In genomic region chr20:1907586-1907985, GRCh38 we compare ENCODE assay signal across 17 cellular contexts. TPM values are rescaled to one million over a fixed set of nuclear protein-coding genes. Genes with fewer than 3 reads are reported as not detected.
DNase-seq lines count a peak whose midpoint lies in the region; ATAC-seq and TF ChIP-seq lines count a peak whose summit lies in the region.
"Had no signal": no experiment of that assay in that cellular context is flagged by ENCODE, and none has a peak within 500 bp of the region (broad histone marks: within the 10 kb centered on the region; RNA-seq: fewer than 3 reads in every experiment).

No MANE protein-coding gene starts in this region.

- H2BK12ac ChIP-seq in neuronal stem cell (ENCODE audit: low read length), result no peak overlapping the region

- no peaks in the 10 kb centered on the region for H3K9me2 ChIP-seq in OCI-LY7 (ENCODE audit: insufficient read depth, low read length)

- H2AK5ac ChIP-seq in neuronal stem cell (ENCODE audit: low read depth, low read length), result no peak overlapping the region

- peak overlapping the region; percentile 44 for H3K27ac ChIP-seq in RWPE1
- no peak overlapping the region for H3K27ac ChIP-seq in fibroblast of lung (ENCODE audit: insufficient read depth, low read length)
- H3K27ac ChIP-seq in neuronal stem cell (replicated peaks; ENCODE audit: low read length), result no peak overlapping the region
- H3K27ac ChIP-seq in OCI-LY7 (ENCODE audit: low read depth, low read length, poor library complexity, severe bottlenecking), result no peak overlapping the region
- H3K27ac ChIP-seq: esophagus squamous epithelium had no signal

- no peak for DNase-seq in CD14-positive monocyte (ENCODE audit: low spot score)
- no peak for DNase-seq in RWPE1 (ENCODE audit: low spot score)
- DNase-seq in fibroblast of lung (ENCODE audit: low read depth in 2 of 2), result peak; percentile 38 to 42
- no peak for DNase-seq in neuronal stem cell (ENCODE audit: low spot score)
- DNase-seq in OCI-LY7 (ENCODE audit: low spot score), result no peak
- no peak for DNase-seq in activated CD8-positive, alpha-beta memory T cell treated with anti-CD3 and anti-CD28 coated beads, Interleukin-2, amount 50 U/mL, for 48 hours
- DNase-seq in GM19238 (ENCODE audit: insufficient read length, low spot score), result no peak
- DNase-seq: esophagus squamous epithelium; mucosa of descending colon; NCI-H1092; NCI-H2171; stimulated activated CD4-positive, alpha-beta T cell treated with anti-CD3 and anti-CD28 coated beads, Interleukin-15, amount 100 ng/mL, for 24 hours had no signal

- intact Hi-C loops in CD14-positive monocyte (cut with micrococcal nuclease), result no loop called here
- intact Hi-C loops in OCI-LY7 (cut with micrococcal nuclease; ENCODE audit: unreplicated experiment), result no loop called here

- WGBS in neuronal stem cell (ENCODE audit: extremely low coverage in 2 of 2, insufficient read length in 2 of 2, insufficient replicate concordance in 1 of 2), 2 donors, result no CpG with 5 or more reads among the region's 6 CpGs

- no peak overlapping the region for H3K4me3 ChIP-seq in fibroblast of lung (replicated peaks in 1 of 4; ENCODE audit: control extremely low read depth in 1 of 4, insufficient read depth in 1 of 4, low read depth in 3 of 4, low read length in 4 of 4)
- no peak overlapping the region for H3K4me3 ChIP-seq in neuronal stem cell (ENCODE audit: low read length in 2 of 2)
- no peak overlapping the region for H3K4me3 ChIP-seq in OCI-LY7 (ENCODE audit: low read depth, low read length, poor library complexity, severe bottlenecking)
- H3K4me3 ChIP-seq: coronary artery, esophagus squamous epithelium, mucosa of descending colon had no signal

- H2BK5ac ChIP-seq in neuronal stem cell (ENCODE audit: low read length), result no peak overlapping the region

- no peaks in the 10 kb centered on the region for H4K20me1 ChIP-seq in fibroblast of lung (ENCODE audit: control insufficient read depth, extremely low read depth, insufficient read depth, low read length)
- no peaks in the 10 kb centered on the region for H4K20me1 ChIP-seq in OCI-LY7 (ENCODE audit: insufficient read depth, low read length)

- peak overlapping the region; percentile 22 for H4K91ac ChIP-seq in neuronal stem cell (ENCODE audit: low read depth, low read length, poor library complexity)

- H3K18ac ChIP-seq in neuronal stem cell (ENCODE audit: low read length), result no peak overlapping the region

- H3K36me3 Mint-ChIP-seq in CD14-positive monocyte, result peaks cover 86 to 87% of the 10 kb centered on the region in 2 donors
- H3K36me3 Mint-ChIP-seq: activated naive CD4-positive, alpha-beta T cell treated with anti-CD3 and anti-CD28 coated beads, Interleukin-2, amount 50 U/mL, for 24 hours; type B pancreatic cell had no signal

- CTCF ChIA-PET in RWPE1 (lab: Yijun Ruan, JAX) (interaction anchor here (1.0 kb wide), 1 partner anchor 106 kb away, joined by 6 read pairs; no protein-coding TSS in a partner anchor), OCI-LY7 (lab: Charles Lee; ENCODE audit: unreplicated experiment) (no interaction called here)

- H2BK15ac ChIP-seq in neuronal stem cell (ENCODE audit: low read length), result peak overlapping the region; percentile 13

- no TSS peak for BruUV-seq in OCI-LY7 (replicated peaks; lab: Mats Ljungman, UMichigan)

- H3K4me2 ChIP-seq in fibroblast of lung (ENCODE audit: extremely low read depth, insufficient read depth, low read length), result no peak overlapping the region
- H3K4me2 ChIP-seq in neuronal stem cell (ENCODE audit: insufficient read depth, low read length, poor library complexity, severe bottlenecking), result no peak overlapping the region
- H3K4me2 ChIP-seq in OCI-LY7 (ENCODE audit: low read length), result no peak overlapping the region

- no peak for TF ChIP-seq CTCF in CD14-positive monocyte (IDR thresholded peaks at IDR 0.05)
- TF ChIP-seq CTCF in RWPE1 (conservative IDR thresholded peaks at IDR 0.05; ENCODE audit: low read depth), result no peak
- TF ChIP-seq CTCF in fibroblast of lung (conservative IDR thresholded peaks at IDR 0.05 in 1 of 2, IDR thresholded peaks at IDR 0.05 in 1 of 2; ENCODE audit: low read depth in 1 of 2, low read length in 2 of 2), result no peak
- TF ChIP-seq CTCF in OCI-LY7 (conservative IDR thresholded peaks at IDR 0.05; ENCODE audit: low read length), result no peak

- peak overlapping the region in 4 of 7 donors; percentile 2 to 61 (median 44) for H3K27ac Mint-ChIP-seq in CD14-positive monocyte
- H3K27ac Mint-ChIP-seq: activated naive CD4-positive, alpha-beta T cell treated with anti-CD3 and anti-CD28 coated beads, Interleukin-2, amount 50 U/mL, for 24 hours; type B pancreatic cell; WTC11 had no signal

- H3K36me3 ChIP-seq in fibroblast of lung (ENCODE audit: control insufficient read depth, insufficient read depth, low read length), result peaks cover 3% of the 10 kb centered on the region
- H3K36me3 ChIP-seq in neuronal stem cell (replicated peaks in 1 of 2; ENCODE audit: control insufficient read depth in 2 of 2, insufficient read depth in 2 of 2, low read length in 2 of 2), result no peaks in the 10 kb centered on the region
- no peaks in the 10 kb centered on the region for H3K36me3 ChIP-seq in OCI-LY7 (ENCODE audit: insufficient read depth, low read length)

- no peak overlapping the region for H3K14ac ChIP-seq in neuronal stem cell (ENCODE audit: low read length)

- no peak overlapping the region for H2BK120ac ChIP-seq in neuronal stem cell (ENCODE audit: low read depth, low read length)

- no peaks in the 10 kb centered on the region for H3K9me3 Mint-ChIP-seq in CD14-positive monocyte
- H3K9me3 Mint-ChIP-seq: activated naive CD4-positive, alpha-beta T cell treated with anti-CD3 and anti-CD28 coated beads, Interleukin-2, amount 50 U/mL, for 24 hours; type B pancreatic cell had no signal

- no peak overlapping the region for H3K4me3 Mint-ChIP-seq in CD14-positive monocyte
- H3K4me3 Mint-ChIP-seq: activated naive CD4-positive, alpha-beta T cell treated with anti-CD3 and anti-CD28 coated beads, Interleukin-2, amount 50 U/mL, for 24 hours; type B pancreatic cell; WTC11 had no signal

- H3K79me1 ChIP-seq in neuronal stem cell (ENCODE audit: low read depth, low read length), result no peaks in the 10 kb centered on the region

- H3K4me1 Mint-ChIP-seq in CD14-positive monocyte, result peaks cover 20% of the 10 kb centered on the region
- H3K4me1 Mint-ChIP-seq: activated naive CD4-positive, alpha-beta T cell treated with anti-CD3 and anti-CD28 coated beads, Interleukin-2, amount 50 U/mL, for 24 hours had no signal

- H3K27me3 Mint-ChIP-seq in CD14-positive monocyte (ENCODE audit: low read depth in 3 of 3), result peaks cover 0 to 3% (median 2%) of the 10 kb centered on the region in 3 donors
- H3K27me3 Mint-ChIP-seq: type B pancreatic cell had no signal

- H3K4me1 ChIP-seq in fibroblast of lung (ENCODE audit: control insufficient read depth, extremely low read depth, insufficient read depth, low read length) (peaks cover 2% of the 10 kb centered on the region), neuronal stem cell (ENCODE audit: control insufficient read depth in 2 of 2, insufficient read depth in 1 of 2, low read depth in 1 of 2, low read length in 2 of 2) (peaks cover 0 to 8% of the 10 kb centered on the region in 2 donors), OCI-LY7 (ENCODE audit: insufficient read depth, low read length, poor library complexity, severe bottlenecking) (no peaks in the 10 kb centered on the region)

- H3K9me3 ChIP-seq in fibroblast of lung (ENCODE audit: control insufficient read depth, insufficient read depth, low read depth, low read length) (no peaks in the 10 kb centered on the region), neuronal stem cell (replicated peaks in 1 of 2; ENCODE audit: control insufficient read depth in 2 of 2, insufficient read depth in 1 of 2, low read depth in 1 of 2, low read length in 2 of 2) (no peaks in the 10 kb centered on the region), OCI-LY7 (ENCODE audit: low read length) (no peaks in the 10 kb centered on the region)
- H3K9me3 ChIP-seq: esophagus squamous epithelium, mucosa of descending colon had no signal

- no peak overlapping the region for H3K23ac ChIP-seq in neuronal stem cell (ENCODE audit: low read depth, low read length, poor library complexity)

- ATAC-seq in GM19463 (IDR thresholded peaks at IDR 0.05; ENCODE audit: unreplicated experiment), result no peak
- ATAC-seq: mucosa of descending colon, WTC11 had no signal

- H3K79me2 ChIP-seq in fibroblast of lung (ENCODE audit: control insufficient read depth, insufficient read depth, low read length) (peaks cover 18% of the 10 kb centered on the region), OCI-LY7 (ENCODE audit: insufficient read depth, low read depth, low read length) (no peaks in the 10 kb centered on the region)

- H4K8ac ChIP-seq in neuronal stem cell (ENCODE audit: low read depth, low read length), result no peak overlapping the region

- no peak overlapping the region for H3K4ac ChIP-seq in neuronal stem cell (ENCODE audit: low read length)

- H2AFZ ChIP-seq in fibroblast of lung (ENCODE audit: low read length), result no peak overlapping the region
- H2AFZ ChIP-seq in neuronal stem cell (ENCODE audit: low read length), result no peak overlapping the region
- no peak overlapping the region for H2AFZ ChIP-seq in OCI-LY7 (ENCODE audit: low read length)

- H3K9ac ChIP-seq in fibroblast of lung (ENCODE audit: insufficient read depth, low read length) (no peak overlapping the region), neuronal stem cell (ENCODE audit: low read depth, low read length, poor library complexity) (no peak overlapping the region)

- H3K27me3 ChIP-seq in fibroblast of lung (ENCODE audit: control insufficient read depth, insufficient read depth, low read length) (no peaks in the 10 kb centered on the region), neuronal stem cell (ENCODE audit: control insufficient read depth in 3 of 3, insufficient read depth in 3 of 3, low read depth in 1 of 3, low read length in 3 of 3) (no peaks in the 10 kb centered on the region)
- H3K27me3 ChIP-seq: esophagus squamous epithelium had no signal

- POLR2A ChIA-PET in RWPE1 (lab: Yijun Ruan, JAX; ENCODE audit: low non-redundant PET) (no interaction called here), OCI-LY7 (lab: Charles Lee) (no interaction called here)

RNA-seq across cellular contexts. Expression of gene SIRPA, which starts 12.4 kb away (rescaled TPM):
- polyA plus RNA-seq in CD14-positive monocyte, result 10 to 100 TPM; 28.4 to 58.3 TPM
- total RNA-seq in fibroblast of lung, result 14.1 and 25.1 TPM in 2 replicates
- 26.6 and 50.5 TPM in 2 replicates for polyA plus RNA-seq in fibroblast of lung
- 35.2 and 60.9 TPM in 2 replicates for polyA plus RNA-seq in fibroblast of lung (2012)
- 75.8 and 131 TPM in 2 replicates for polyA minus RNA-seq in fibroblast of lung (ENCODE audit: low replicate concordance)
- polyA plus RNA-seq in neuronal stem cell (2013, experiment 1 of 2), result 8.4 TPM
- 8.4 TPM for polyA plus RNA-seq in neuronal stem cell (2013, experiment 2 of 2)
- total RNA-seq in OCI-LY7 (2014; rRNA removed; shearing (Covaris generic)), result not detected in 2 replicates
- not detected in 2 replicates for total RNA-seq in OCI-LY7 (2022)

Comparison
In these comparisons a context has a peak if more than half of its experiments do, and no peak if none do; other contexts are left out.
1. DNase-seq: peak in fibroblast of lung (2 of 2); none in CD14-positive monocyte (single experiment), RWPE1 (single experiment), neuronal stem cell (single experiment), OCI-LY7 (single experiment), activated CD8-positive, alpha-beta memory T cell treated with anti-CD3 and anti-CD28 coated beads, Interleukin-2, amount 50 U/mL, for 48 hours (single experiment) and GM19238 (single experiment).
2. RNA of gene SIRPA, which starts 12.4 kb away (total RNA-seq): 14.1 to 25.1 TPM in fibroblast of lung; not detected in OCI-LY7; every median in the first group is over 10 times any median in the second.